ENCODE assay signal across 16 cellular contexts in the genomic region with DNA sequence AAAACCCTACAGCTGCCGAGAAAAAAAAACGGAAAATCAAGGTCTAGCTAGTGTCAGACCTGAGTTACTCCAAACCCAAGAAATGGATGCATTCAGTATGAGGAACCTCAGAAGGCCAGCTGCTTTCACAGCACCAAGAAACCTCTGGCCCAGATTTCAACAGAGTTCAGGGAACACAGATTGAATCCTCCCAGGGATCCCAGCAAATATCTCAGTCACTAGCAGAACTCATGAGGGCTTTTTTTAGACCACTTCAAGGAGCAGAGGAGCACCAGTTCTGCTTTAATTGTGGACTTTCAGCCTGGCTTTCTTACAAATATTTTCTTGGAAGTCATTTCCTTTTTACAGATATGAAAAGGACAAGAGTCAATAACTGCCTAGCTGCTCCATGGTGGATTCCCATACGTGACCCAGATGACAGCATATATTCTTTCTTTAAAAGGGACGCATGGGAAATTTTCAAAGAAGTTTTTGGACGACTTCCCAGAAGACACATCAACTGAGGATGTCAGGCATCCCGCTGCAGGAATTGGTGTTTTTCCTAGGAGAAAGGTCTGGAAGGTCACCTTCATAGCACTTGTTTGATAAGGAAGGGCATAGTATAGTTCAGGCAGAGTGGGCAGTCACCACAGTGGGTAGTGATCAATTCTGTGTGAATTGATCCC. TPM values are rescaled to one million over a fixed set of nuclear protein-coding genes. Genes with fewer than 3 reads are reported as not detected.
A peak's percentile ranks its signal among the peaks of the same experiment; 100 is the strongest.
DNase-seq lines count a peak whose midpoint lies in the region; ATAC-seq and TF ChIP-seq lines count a peak whose summit lies in the region.
"Had no signal": no experiment of that assay in that cellular context is flagged by ENCODE, and none has a peak within 500 bp of the region (broad histone marks: within the 10 kb centered on the region; RNA-seq: fewer than 3 reads in every experiment).

No MANE protein-coding gene starts in this region.

- TF ChIP-seq CTCF in astrocyte of the spinal cord (IDR thresholded peaks at IDR 0.05; ENCODE audit: low read depth, low read length) (no peak), heart left ventricle (IDR thresholded peaks at IDR 0.05) (no peak), parathyroid adenoma (IDR thresholded peaks at IDR 0.05) (no peak), tibial artery (IDR thresholded peaks at IDR 0.05) (no peak)

- no peaks in the 10 kb centered on the region for H3K36me3 Mint-ChIP-seq in activated T-cell treated with anti-CD3 and anti-CD28 coated beads, Interleukin-2, amount 50 U/mL, for 4 hours (ENCODE audit: insufficient read depth)

- H3K4me1 Mint-ChIP-seq in activated T-cell treated with anti-CD3 and anti-CD28 coated beads, Interleukin-2, amount 50 U/mL, for 4 hours (ENCODE audit: low read depth): peaks cover 25% of the 10 kb centered on the region
- H3K4me1 Mint-ChIP-seq: central memory CD8-positive, alpha-beta T cell had no signal

- in situ Hi-C loops in astrocyte of the spinal cord (cut with HindIII; ENCODE audit: low sequenced_read_pairs): no loop called here

- peak; percentile 44 to 84 (median 64) for ATAC-seq in heart left ventricle
- ATAC-seq in GM21717 (IDR thresholded peaks at IDR 0.05; ENCODE audit: unreplicated experiment): no peak
- no peak for ATAC-seq in activated T-cell treated with anti-CD3 and anti-CD28 coated beads, Interleukin-2, amount 50 U/mL, for 4 hours
- ATAC-seq: activated naive CD4-positive, alpha-beta T cell treated with anti-CD3 and anti-CD28 coated beads, Interleukin-2, amount 50 U/mL, for 72 hours had no signal

- H3K27me3 ChIP-seq in heart left ventricle (no peaks in the 10 kb centered on the region), parathyroid adenoma (ENCODE audit: control insufficient read depth, insufficient read depth, low read length) (no peaks in the 10 kb centered on the region), tibial artery (no peaks in the 10 kb centered on the region), SJCRH30 (no peaks in the 10 kb centered on the region)
- H3K27me3 ChIP-seq: thyroid gland had no signal

- no peaks in the 10 kb centered on the region for H3K79me2 ChIP-seq in parathyroid adenoma

- intact Hi-C loops in heart left ventricle (cut with DNase I) (loop anchor here in 1 of 10 donors (10.0 kb wide), 1 partner anchor 247 kb away; no protein-coding TSS in a partner anchor), tibial artery (cut with DNase I; ENCODE audit: low total_unique reads) (no loop called here)

- H3K9me3 ChIP-seq in heart left ventricle (no peaks in the 10 kb centered on the region), parathyroid adenoma (ENCODE audit: control insufficient read depth, low read length) (no peaks in the 10 kb centered on the region), tibial artery (no peaks in the 10 kb centered on the region), SJCRH30 (replicated peaks) (no peaks in the 10 kb centered on the region)
- H3K9me3 ChIP-seq: thyroid gland had no signal

- no peaks in the 10 kb centered on the region for H3K27me3 Mint-ChIP-seq in activated T-cell treated with anti-CD3 and anti-CD28 coated beads, Interleukin-2, amount 50 U/mL, for 4 hours (ENCODE audit: low read depth)
- H3K27me3 Mint-ChIP-seq: B cell had no signal

- H3K27ac ChIP-seq in heart left ventricle (peak overlapping the region in 6 of 12 donors; percentile 1 to 25 (median 12)), parathyroid adenoma (peak overlapping the region; percentile 32), tibial artery (no peak overlapping the region), SJCRH30 (no peak overlapping the region)

- H3K4me1 ChIP-seq in heart left ventricle (peaks cover 0 to 17% (median 12%) of the 10 kb centered on the region in 12 donors), parathyroid adenoma (no peaks in the 10 kb centered on the region), tibial artery (peaks cover 0 to 9% (median 4%) of the 10 kb centered on the region in 4 donors), SJCRH30 (no peaks in the 10 kb centered on the region)

- DNase-seq in EH (ENCODE audit: low read depth) (peak; percentile 22), astrocyte of the spinal cord (ENCODE audit: low read depth, low spot score) (peak; percentile 24), heart left ventricle (peak in 1 of 5 donors; percentile 35), tibial artery (no peak), SJCRH30 (no peak)
- no peak for DNase-seq in activated T-cell treated with anti-CD3 and anti-CD28 coated beads, Interleukin-2, amount 50 U/mL, for 4 hours
- DNase-seq: activated CD4-positive, alpha-beta T cell treated with anti-CD3 and anti-CD28 coated beads for 48 hours; midbrain; NCI-H187; stimulated activated CD4-positive, alpha-beta T cell treated with anti-CD3 and anti-CD28 coated beads, Interleukin-4, amount 100 ng/mL, for 1 hour; thyroid gland had no signal

- H3K4me3 ChIP-seq in astrocyte of the spinal cord (ENCODE audit: low read depth, low read length) (no peak overlapping the region), heart left ventricle (no peak overlapping the region), parathyroid adenoma (ENCODE audit: low read depth, low read length) (no peak overlapping the region), tibial artery (no peak overlapping the region), SJCRH30 (no peak overlapping the region)
- H3K4me3 ChIP-seq: thyroid gland had no signal

- H3K9ac ChIP-seq in parathyroid adenoma: no peak overlapping the region

- H3K4me2 ChIP-seq in parathyroid adenoma (ENCODE audit: low read length): no peak overlapping the region

- 28 to 41% (median 37%) methylated on average over 6 of the region's 6 CpGs for WGBS in heart left ventricle, 4 donors

- no peak for TF ChIP-seq POLR2A in heart left ventricle (IDR thresholded peaks at IDR 0.05)

- H3K36me3 ChIP-seq in heart left ventricle (no peaks in the 10 kb centered on the region), parathyroid adenoma (ENCODE audit: control insufficient read depth, insufficient read depth, low read length) (no peaks in the 10 kb centered on the region), tibial artery (no peaks in the 10 kb centered on the region), SJCRH30 (no peaks in the 10 kb centered on the region)
- H3K36me3 ChIP-seq: thyroid gland had no signal

- H3K9me3 Mint-ChIP-seq in activated T-cell treated with anti-CD3 and anti-CD28 coated beads, Interleukin-2, amount 50 U/mL, for 4 hours: peaks cover 3% of the 10 kb centered on the region
- H3K9me3 Mint-ChIP-seq: central memory CD8-positive, alpha-beta T cell had no signal

- H3K4me3 Mint-ChIP-seq in activated T-cell treated with anti-CD3 and anti-CD28 coated beads, Interleukin-2, amount 50 U/mL, for 4 hours: no peak overlapping the region
- H3K4me3 Mint-ChIP-seq: B cell; central memory CD8-positive, alpha-beta T cell had no signal

- H2AFZ ChIP-seq in parathyroid adenoma: no peak overlapping the region

RNA-seq across cellular contexts. Expression of a gene that starts 6.4 kb away (rescaled TPM):
- 10 to 100 TPM in 1 of 9 donors, 1 to 10 TPM in 8; 3.4 to 10.4 (median 5.0) TPM for total RNA-seq in heart left ventricle
- 1 to 10 TPM in 1 of 2 donors, under 1 TPM in 1; 0.91 to 4.7 TPM for polyA plus RNA-seq in heart left ventricle
- 10 to 100 TPM; 71.5 to 81.9 (median 73.0) TPM for total RNA-seq in activated T-cell treated with anti-CD3 and anti-CD28 coated beads, Interleukin-2, amount 50 U/mL, for 4 hours
- total RNA-seq in SJCRH30 (2014; rRNA removed; shearing (Covaris generic)): 6.5 and 9.2 TPM in 2 replicates

Comparison
In these comparisons a context has a peak if more than half of its experiments do, and no peak if none do; other contexts are left out.
1. DNase-seq: peak in EH (single experiment) and astrocyte of the spinal cord (single experiment); none in activated T-cell treated with anti-CD3 and anti-CD28 coated beads, Interleukin-2, amount 50 U/mL, for 4 hours (single experiment), tibial artery (0 of 2) and SJCRH30 (0 of 2).
2. ATAC-seq: peak in heart left ventricle (4 of 4); none in GM21717 (single experiment) and activated T-cell treated with anti-CD3 and anti-CD28 coated beads, Interleukin-2, amount 50 U/mL, for 4 hours (0 of 2).